8 cellular contexts compared by ENCODE assay signal in genomic region chr6:30954631-30955366, GRCh38. TPM values are rescaled to one million over a fixed set of nuclear protein-coding genes. Genes with fewer than 3 reads are reported as not detected.
DNase-seq lines count a peak whose midpoint lies in the region; TF ChIP-seq lines count a peak whose summit lies in the region.

No MANE protein-coding gene starts in this region.

- H3K27ac Mint-ChIP-seq in CD14-positive monocyte: peak overlapping the region in 2 of 7 donors; percentile 7 to 9
- no peak overlapping the region for H3K27ac Mint-ChIP-seq in neural crest cell (ENCODE audit: unreplicated experiment)

- no peaks in the 10 kb centered on the region for H3K36me3 Mint-ChIP-seq in CD14-positive monocyte
- H3K36me3 Mint-ChIP-seq in neural crest cell (ENCODE audit: low read depth): no peaks in the 10 kb centered on the region

- no peak for TF ChIP-seq CTCF in CD14-positive monocyte (IDR thresholded peaks at IDR 0.05)
- TF ChIP-seq CTCF in epithelial cell of esophagus (IDR thresholded peaks at IDR 0.05; ENCODE audit: insufficient read depth, low read depth, low read length, missing control alignments): no peak
- no peak for TF ChIP-seq CTCF in neural crest cell (conservative IDR thresholded peaks at IDR 0.05)

- H3K27me3 Mint-ChIP-seq in CD14-positive monocyte (ENCODE audit: low read depth in 3 of 3) (peaks cover 59 to 89% (median 69%) of the 10 kb centered on the region in 3 donors), neural crest cell (ENCODE audit: low read depth) (peaks cover 45% of the 10 kb centered on the region)

- H3K4me3 Mint-ChIP-seq in CD14-positive monocyte (peak overlapping the region; percentile 75 to 91), neural crest cell (peak overlapping the region; percentile 77)

- H3K9me3 Mint-ChIP-seq in CD14-positive monocyte (peaks cover 0 to 8% (median 5%) of the 10 kb centered on the region in 7 donors), neural crest cell (peaks cover 15% of the 10 kb centered on the region)

- H3K4me3 ChIP-seq in epithelial cell of esophagus (ENCODE audit: low read length): no peak overlapping the region

- intact Hi-C loops in CD14-positive monocyte (cut with micrococcal nuclease): no loop called here

- no peak for TF ChIP-seq POLR2A in erythroblast (IDR thresholded peaks at IDR 0.05; ENCODE audit: low read length)

- DNase-seq in CD14-positive monocyte (ENCODE audit: low spot score) (no peak), NCI-H69 (lab: John Stamatoyannopoulos, UW) (peak; percentile 30), epithelial cell of esophagus (ENCODE audit: low read depth) (peak; percentile 14), neural crest cell (ENCODE audit: low read depth, low spot score) (no peak), erythroblast (lab: John Stamatoyannopoulos, UW) (no peak), DMS79 (lab: John Stamatoyannopoulos, UW) (no peak)
- DNase-seq in effector CD4-positive, alpha-beta T cell: no peak
- DNase-seq in activated CD8-positive, alpha-beta memory T cell treated with anti-CD3 and anti-CD28 coated beads, Interleukin-2, amount 50 U/mL, for 4 hours: no peak

- peaks cover 11% of the 10 kb centered on the region for H3K4me1 Mint-ChIP-seq in CD14-positive monocyte
- H3K4me1 Mint-ChIP-seq in neural crest cell: peaks cover 34% of the 10 kb centered on the region

RNA-seq across cellular contexts. Expression of gene MUCL3, which starts 14.0 kb away (rescaled TPM):
- polyA plus RNA-seq in CD14-positive monocyte: not detected
- total RNA-seq in neural crest cell: not detected in 2 replicates

RNA-seq across cellular contexts. Expression of gene SFTA2, which starts 22.8 kb away (rescaled TPM):
- not detected for polyA plus RNA-seq in CD14-positive monocyte
- total RNA-seq in neural crest cell: not detected in 2 replicates

RNA-seq across cellular contexts. Expression of gene MUC21, which starts 28.7 kb away (rescaled TPM):
- polyA plus RNA-seq in CD14-positive monocyte: not detected
- not detected in 2 replicates for total RNA-seq in neural crest cell

RNA-seq across cellular contexts. Expression of gene VARS2, which starts 40.8 kb away (rescaled TPM):
- polyA plus RNA-seq in CD14-positive monocyte: 1 to 10 TPM; 7.6 to 8.1 TPM
- total RNA-seq in neural crest cell: 61.3 and 68.2 TPM in 2 replicates

RNA-seq across cellular contexts. Expression of gene GTF2H4, which starts 46.8 kb away (rescaled TPM):
- polyA plus RNA-seq in CD14-positive monocyte: 1 to 10 TPM; 3.6 to 6.0 TPM
- total RNA-seq in neural crest cell: 72.6 and 78.5 TPM in 2 replicates

Comparison
In these comparisons a context has a peak if more than half of its experiments do, and no peak if none do; other contexts are left out.
1. DNase-seq: peak in NCI-H69 (single experiment) and epithelial cell of esophagus (single experiment); none in CD14-positive monocyte (single experiment), neural crest cell (single experiment), erythroblast (0 of 2), effector CD4-positive, alpha-beta T cell (single experiment), DMS79 (single experiment) and activated CD8-positive, alpha-beta memory T cell treated with anti-CD3 and anti-CD28 coated beads, Interleukin-2, amount 50 U/mL, for 4 hours (single experiment).